Comparison of ENCODE assay signal across 8 cellular contexts in the genomic region with DNA sequence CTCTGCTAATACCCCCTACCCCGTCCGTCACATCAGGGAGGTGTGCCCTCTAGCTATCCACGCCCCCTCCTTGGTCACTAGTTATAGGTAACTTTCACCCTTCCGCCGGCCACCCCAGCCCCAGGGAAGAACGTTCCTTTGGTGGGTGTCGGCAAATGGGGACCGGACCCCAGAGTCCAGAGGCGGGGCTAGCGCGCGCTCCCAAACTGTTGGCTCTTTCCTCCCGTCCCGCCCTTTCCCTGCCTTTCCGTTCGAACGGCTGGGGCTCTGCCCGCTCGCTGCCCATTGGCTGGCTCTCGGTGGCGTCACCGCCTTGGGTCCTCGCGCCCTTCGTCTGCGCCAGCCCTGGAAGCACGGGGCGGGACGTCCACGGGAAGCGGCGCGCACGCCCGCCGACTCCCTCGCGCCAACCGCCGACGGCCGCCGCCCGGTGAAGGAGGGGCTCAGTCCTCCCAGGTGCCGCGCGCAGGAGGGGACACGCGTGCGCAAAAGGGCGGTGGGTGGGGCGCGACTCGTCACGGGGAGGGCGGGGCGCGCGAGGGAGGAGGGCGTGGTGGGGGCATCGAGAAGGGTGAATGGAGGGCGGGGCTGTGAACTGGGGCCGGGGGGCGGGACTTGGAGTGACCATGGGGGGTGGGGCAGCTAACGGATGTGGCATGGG. TPM values are rescaled to one million over a fixed set of nuclear protein-coding genes. Genes with fewer than 3 reads are reported as not detected.
DNase-seq lines count a peak whose midpoint lies in the region; ATAC-seq and TF ChIP-seq lines count a peak whose summit lies in the region.

No MANE protein-coding gene starts in this region.

- H3K23ac ChIP-seq in IMR-90 (ENCODE audit: low read depth, low read length), result peak overlapping the region; percentile 34; the same call in 1 of the 2 replicates

- TF ChIP-seq POLR2A in IMR-90 (IDR thresholded peaks at IDR 0.05; ENCODE audit: low read depth, low read length), result peak; percentile 69; the same call in 1 of the 2 replicates

- H3K4ac ChIP-seq in IMR-90 (ENCODE audit: low read depth, low read length), result peak overlapping the region; percentile 99

- H2BK5ac ChIP-seq in IMR-90 (ENCODE audit: low read depth, low read length, poor library complexity, severe bottlenecking), result peak overlapping the region; percentile 100

- H3K27me3 ChIP-seq in IMR-90 (ENCODE audit: control insufficient read depth, insufficient read depth, low read length) (no peaks in the 10 kb centered on the region), OCI-LY3 (ENCODE audit: low read depth, low read length) (no peaks in the 10 kb centered on the region)

- peak; percentile 82 for ATAC-seq in GM21529 (IDR thresholded peaks at IDR 0.05; ENCODE audit: unreplicated experiment)
- peak; percentile 84 for ATAC-seq in IMR-90 (ENCODE audit: low read depth)
- ATAC-seq in mucosa of descending colon, result peak; percentile 90

- CTCF ChIA-PET in IMR-90 (lab: Yijun Ruan, JAX), result no interaction called here

- peak overlapping the region; percentile 89 for H2AK9ac ChIP-seq in IMR-90 (replicated peaks; ENCODE audit: low read depth, low read length, poor library complexity)

- H2AK5ac ChIP-seq in IMR-90 (ENCODE audit: low read depth, low read length), result peak overlapping the region; percentile 90

- no peaks in the 10 kb centered on the region for H3K79me2 ChIP-seq in OCI-LY3 (ENCODE audit: low read length)

- H3K36me3 ChIP-seq in IMR-90 (ENCODE audit: control insufficient read depth, insufficient read depth, low read length) (peaks cover 34% of the 10 kb centered on the region), OCI-LY3 (replicated peaks; ENCODE audit: low read depth, low read length) (peaks cover 34% of the 10 kb centered on the region), mucosa of descending colon (ENCODE audit: low read depth) (no peaks in the 10 kb centered on the region)

- peak overlapping the region; percentile 24 for H4K5ac ChIP-seq in IMR-90 (ENCODE audit: low read depth, low read length)

- POLR2A ChIA-PET in IMR-90 (lab: Charles Lee; ENCODE audit: unreplicated experiment), result interaction anchor here (0.6 kb wide), 1 partner anchor 16 kb away, joined by 9 read pairs; no protein-coding TSS in a partner anchor

- no peak overlapping the region; the same call in 1 of the 2 replicates for H2BK20ac ChIP-seq in IMR-90 (ENCODE audit: low read depth, low read length)

- H4K20me1 ChIP-seq in IMR-90 (ENCODE audit: insufficient read depth, low read length) (no peaks in the 10 kb centered on the region), OCI-LY3 (ENCODE audit: insufficient read depth, low read length) (no peaks in the 10 kb centered on the region)

- intact Hi-C loops in IMR-90 (cut with micrococcal nuclease) (loop anchor here (1.0 to 2.0 kb wide), 2 partner anchors 19 to 201 kb away; a partner anchor contains a TSS), mucosa of descending colon (cut with DNase I, micrococcal nuclease) (no loop called here)

- H3K79me1 ChIP-seq in IMR-90 (ENCODE audit: low read depth in 1 of 2, low read length in 2 of 2), result peaks cover 7 to 51% of the 10 kb centered on the region in 2 experiments

- peak overlapping the region; percentile 90 for H3K4me2 ChIP-seq in IMR-90 (ENCODE audit: low read depth, low read length)
- peak overlapping the region; percentile 74 for H3K4me2 ChIP-seq in OCI-LY3 (ENCODE audit: low read length)

- peak overlapping the region; percentile 100; the same call in 2 of the 3 replicates for H2BK15ac ChIP-seq in IMR-90 (ENCODE audit: low read depth, low read length)

- H3K4me1 ChIP-seq in IMR-90 (ENCODE audit: control insufficient read depth, insufficient read depth, low read length) (no peaks in the 10 kb centered on the region; the same call in 1 of the 2 replicates), OCI-LY3 (ENCODE audit: low read length) (peaks cover 19% of the 10 kb centered on the region), mucosa of descending colon (ENCODE audit: low read depth) (peaks cover 16% of the 10 kb centered on the region)

- H4K91ac ChIP-seq in IMR-90 (ENCODE audit: insufficient read depth, low read depth, low read length), result peak overlapping the region; percentile 97; the same call in 1 of the 2 replicates

- H3K27ac ChIP-seq in IMR-90 (ENCODE audit: insufficient read depth, low read length), result peak overlapping the region; percentile 100
- peak overlapping the region; percentile 78 for H3K27ac ChIP-seq in OCI-LY3 (ENCODE audit: low read length)

- no TSS peak for BruUV-seq in IMR-90 (replicated peaks; lab: Mats Ljungman, UMichigan)

- H3K9me1 ChIP-seq in IMR-90 (ENCODE audit: insufficient read depth, low read length), result peaks cover 5% of the 10 kb centered on the region; the same call in 1 of the 2 replicates

- H3K9me3 ChIP-seq in IMR-90 (ENCODE audit: control insufficient read depth, insufficient read depth, low read length), result no peaks in the 10 kb centered on the region
- no peaks in the 10 kb centered on the region for H3K9me3 ChIP-seq in OCI-LY3 (ENCODE audit: insufficient read depth, low read length)
- no peaks in the 10 kb centered on the region for H3K9me3 ChIP-seq in mucosa of descending colon

- no peak overlapping the region for H3K18ac ChIP-seq in IMR-90 (ENCODE audit: low read depth, low read length)

- H3K14ac ChIP-seq in IMR-90 (replicated peaks; ENCODE audit: low read depth, low read length), result peak overlapping the region; percentile 100

- H3K56ac ChIP-seq in IMR-90 (ENCODE audit: extremely low read depth, insufficient read depth, low read length), result peak overlapping the region; percentile 96; the same call in 1 of the 2 replicates

- dilution Hi-C loops in IMR-90 (cut with HindIII; ENCODE audit: low sequenced_read_pairs, unreplicated experiment), result no loop called here

- H3K9ac ChIP-seq in IMR-90 (ENCODE audit: low read depth, low read length) (peak overlapping the region; percentile 97), OCI-LY3 (ENCODE audit: low read length) (peak overlapping the region; percentile 84)

- DNase-seq in DMS114 treated with DMSO at 0.1 percent for 48 hours (lab: John Stamatoyannopoulos, UW; ENCODE audit: unreplicated experiment) (peak; percentile 97), IMR-90 (peak; percentile 97), activated T-cell treated with anti-CD3 and anti-CD28 coated beads for 24 hours (ENCODE audit: low read depth) (peak; percentile 97), epidermal melanocyte (ENCODE audit: insufficient read length, low spot score) (peak; percentile 97), mucosa of descending colon (peak; percentile 95 to 99 (median 99))
- DNase-seq in stimulated activated CD8-positive, alpha-beta memory T cell treated with anti-CD3 and anti-CD28 coated beads, Interleukin-2, amount 100 ng/mL, for 48 hours (ENCODE audit: low read depth in 2 of 2), result peak; percentile 97 to 98

- 0 out of 2 replicates have a peak overlapping the region, but pooled peaks have one; percentile 25 for H2BK120ac ChIP-seq in IMR-90 (ENCODE audit: low read depth, low read length)

- H3K4me3 ChIP-seq in IMR-90 (ENCODE audit: insufficient read depth, low read depth, low read length), result peak overlapping the region; percentile 92
- H3K4me3 ChIP-seq in OCI-LY3 (ENCODE audit: low read length), result peak overlapping the region; percentile 92
- H3K4me3 ChIP-seq in mucosa of descending colon, result peak overlapping the region; percentile 81

- peak overlapping the region; percentile 83 to 96; a peak in 3 of 4 replicates for H4K8ac ChIP-seq in IMR-90 (ENCODE audit: low read depth in 2 of 2, low read length in 2 of 2)

- in situ Hi-C loops in IMR-90 (cut with MboI; ENCODE audit: low sequenced_read_pairs), result no loop called here

- 0% methylated on average over 19 of the region's 65 CpGs; no CpG with 5 or more reads in 1 of the 2 experiments for WGBS in IMR-90 (ENCODE audit: extremely low coverage in 2 of 2, insufficient read length in 1 of 2), 2 experiments

- TF ChIP-seq RAD21 in IMR-90 (IDR thresholded peaks at IDR 0.05; ENCODE audit: low read length), result no peak

- TF ChIP-seq CTCF in IMR-90 (conservative IDR thresholded peaks at IDR 0.05; ENCODE audit: low read depth, low read length) (no peak), OCI-LY3 (IDR thresholded peaks at IDR 0.05; ENCODE audit: low read depth, low read length) (no peak), mucosa of descending colon (IDR thresholded peaks at IDR 0.05) (no peak)

- H2AFZ ChIP-seq in IMR-90 (replicated peaks; ENCODE audit: low read length, poor library complexity) (peak overlapping the region; percentile 98), OCI-LY3 (ENCODE audit: low read depth, low read length) (no peak overlapping the region; the same call in 1 of the 2 replicates)

TF ChIP-seq in IMR-90, 13 proteins besides CTCF, POLR2A, EP300 and RAD21 (continues in another document):
- TF ChIP-seq BHLHE40 (IDR thresholded peaks at IDR 0.05; ENCODE audit: low read depth, low read length), result peak; percentile 50; the same call in 1 of the 2 replicates

RNA-seq across cellular contexts. Expression of a gene that starts 0.6 kb away (rescaled TPM):
- 9.0 and 12.2 TPM in 2 replicates for total RNA-seq in IMR-90 (2012; rRNA removed)
- 47.2 and 50.8 TPM in 2 replicates for polyA plus RNA-seq in IMR-90 (2012; rRNA removed)
- 36.6 and 48.3 TPM in 2 replicates for polyA plus RNA-seq in IMR-90 (2012; cell fraction: cytosol; rRNA removed)
- polyA plus RNA-seq in IMR-90 (2012; cell fraction: nucleus; rRNA removed; ENCODE audit: low replicate concordance), result 270 and 345 TPM in 2 replicates
- total RNA-seq in mucosa of descending colon, result 10 to 100 TPM; 29.9 to 96.5 (median 38.1) TPM

RNA-seq across cellular contexts. Expression of a gene that starts 7.7 kb away (rescaled TPM):
- total RNA-seq in IMR-90 (2012; rRNA removed) (122 and 136 TPM in 2 replicates), mucosa of descending colon (100 to 1,000 TPM; 146 to 163 (median 151) TPM)
- polyA plus RNA-seq in IMR-90 (2012; rRNA removed), result 427 and 483 TPM in 2 replicates
- polyA plus RNA-seq in IMR-90 (2012; cell fraction: cytosol; rRNA removed), result 545 and 1,404 TPM in 2 replicates
- polyA plus RNA-seq in IMR-90 (2012; cell fraction: nucleus; rRNA removed; ENCODE audit: low replicate concordance), result 266 and 336 TPM in 2 replicates

RNA-seq across cellular contexts. Expression of a gene that starts 9.7 kb away (rescaled TPM):
- total RNA-seq in IMR-90 (2012; rRNA removed), result 1.4 TPM in 2 replicates
- 15.3 and 17.0 TPM in 2 replicates for polyA plus RNA-seq in IMR-90 (2012; rRNA removed)
- 5.6 and 6.5 TPM in 2 replicates for polyA plus RNA-seq in IMR-90 (2012; cell fraction: cytosol; rRNA removed)
- polyA plus RNA-seq in IMR-90 (2012; cell fraction: nucleus; rRNA removed; ENCODE audit: low replicate concordance), result 70.0 and 83.5 TPM in 2 replicates
- 10 to 100 TPM in 1 of 3 donors, 1 to 10 TPM in 2; 8.1 to 39.8 (median 8.8) TPM for total RNA-seq in mucosa of descending colon

RNA-seq across cellular contexts. Expression of a gene that starts 18.6 kb away (rescaled TPM):
- total RNA-seq in IMR-90 (2012; rRNA removed) (33.9 and 35.3 TPM in 2 replicates), mucosa of descending colon (10 to 100 TPM in 1 of 3 donors, 1 to 10 TPM in 2; 3.5 to 21.1 (median 6.3) TPM)
- polyA plus RNA-seq in IMR-90 (2012; rRNA removed), result 40.6 and 41.9 TPM in 2 replicates
- polyA plus RNA-seq in IMR-90 (2012; cell fraction: cytosol; rRNA removed), result 20.3 and 20.6 TPM in 2 replicates
- 33.6 and 50.3 TPM in 2 replicates for polyA plus RNA-seq in IMR-90 (2012; cell fraction: nucleus; rRNA removed; ENCODE audit: low replicate concordance)

RNA-seq across cellular contexts. Expression of a gene that starts 44.2 kb away (rescaled TPM):
- total RNA-seq in IMR-90 (2012; rRNA removed), result 5.4 and 5.6 TPM in 2 replicates
- polyA plus RNA-seq in IMR-90 (2012; rRNA removed), result 4.7 and 5.9 TPM in 2 replicates
- 1.8 and 2.2 TPM in 2 replicates for polyA plus RNA-seq in IMR-90 (2012; cell fraction: cytosol; rRNA removed)
- polyA plus RNA-seq in IMR-90 (2012; cell fraction: nucleus; rRNA removed; ENCODE audit: low replicate concordance), result 17.5 TPM in 2 replicates
- total RNA-seq in mucosa of descending colon, result 1 to 10 TPM; 4.3 to 5.8 (median 4.5) TPM

Comparison
In these comparisons a context has a peak if more than half of its experiments do, and no peak if none do; other contexts are left out.
1. Peak in every context shown above with its lines: DNase-seq, ATAC-seq, H3K4me3 ChIP-seq and H3K27ac ChIP-seq.